In genomic region chr15:72272997-72273352, GRCh38 we compare ENCODE assay signal across 8 cellular contexts. TPM values are rescaled to one million over a fixed set of nuclear protein-coding genes. Genes with fewer than 3 reads are reported as not detected.
DNase-seq lines count a peak whose midpoint lies in the region; ATAC-seq, FAIRE-seq and TF ChIP-seq lines count a peak whose summit lies in the region.

No MANE protein-coding gene starts in this region.

- TF ChIP-seq POLR2A in GM12878 (IDR thresholded peaks at IDR 0.05; ENCODE audit: low read depth, low read length) = no peak

- H3K4me3 ChIP-seq in left ventricle myocardium inferior (peak overlapping the region; percentile 94), GM12878 (peak overlapping the region; percentile 61), mesenchymal stem cell (ENCODE audit: insufficient read depth in 1 of 2, low read depth in 1 of 2, low read length in 2 of 2) (peak overlapping the region; percentile 23 to 66), urinary bladder (ENCODE audit: low read depth, low read length) (peak overlapping the region; percentile 28)

- H3K14ac ChIP-seq in mesenchymal stem cell (ENCODE audit: low read length in 2 of 2) = no peak overlapping the region

- H3K18ac ChIP-seq in mesenchymal stem cell (ENCODE audit: low read depth in 1 of 2, low read length in 2 of 2) = peak overlapping the region; percentile 5 to 43

- in situ Hi-C loops in GM12878 (cut with MboI) = no loop called here

- no peak for DNase-seq in left ventricle myocardium inferior
- DNase-seq in left cardiac atrium = no peak
- DNase-seq in GM12878 (ENCODE audit: low read depth, low spot score) = no peak
- DNase-seq in mesenchymal stem cell = no peak
- DNase-seq in NCI-H2171 treated with DMSO at 0.1 percent for 48 hours (lab: John Stamatoyannopoulos, UW) = no peak
- no peak for DNase-seq in NCI-H82 (lab: John Stamatoyannopoulos, UW)

- peak overlapping the region; percentile 87 for H2AFZ ChIP-seq in GM12878 (ENCODE audit: control insufficient read depth, low read depth, low read length)
- peak overlapping the region; percentile 49 for H2AFZ ChIP-seq in mesenchymal stem cell (ENCODE audit: low read depth, low read length)

- H3K4ac ChIP-seq in mesenchymal stem cell (ENCODE audit: low read depth in 1 of 2, low read length in 2 of 2) = peak overlapping the region in 1 of 2 experiments; percentile 40

- TF ChIP-seq RAD21 in GM12878 (IDR thresholded peaks at IDR 0.05; ENCODE audit: insufficient read depth, low read depth, low read length) = no peak

- H3K36me3 ChIP-seq in left ventricle myocardium inferior (peaks cover 6% of the 10 kb centered on the region), GM12878 (ENCODE audit: control insufficient read depth in 2 of 2, insufficient read depth in 2 of 2, low read length in 1 of 2) (peaks cover 0 to 6% of the 10 kb centered on the region in 2 experiments; a peak in 1 of 4 replicates), mesenchymal stem cell (ENCODE audit: control insufficient read depth in 1 of 2, insufficient read depth in 2 of 2, low read depth in 1 of 2, low read length in 2 of 2) (peaks cover 6 to 26% of the 10 kb centered on the region in 2 experiments), urinary bladder (ENCODE audit: insufficient read depth) (no peaks in the 10 kb centered on the region)

- peak overlapping the region; percentile 56 for H3K9ac ChIP-seq in GM12878 (ENCODE audit: control insufficient read depth, insufficient read depth, low read length)
- peak overlapping the region; percentile 75 for H3K9ac ChIP-seq in mesenchymal stem cell (ENCODE audit: low read length)

- peaks cover 20% of the 10 kb centered on the region for H3K79me1 ChIP-seq in mesenchymal stem cell (replicated peaks; ENCODE audit: low read length, poor library complexity, severe bottlenecking)

- CTCF ChIA-PET in GM12878 (lab: Yijun Ruan, JAX) = interaction anchor here (0.7 to 3.3 kb wide), 6 partner anchors 10 to 262 kb away, joined by 3 to 15 read pairs (median 8); partner anchors contain the start of gene ARIH1

- H3K4me1 ChIP-seq in left ventricle myocardium inferior = peaks cover 36% of the 10 kb centered on the region
- peaks cover 6% of the 10 kb centered on the region; the same call in 1 of the 2 replicates for H3K4me1 ChIP-seq in GM12878 (ENCODE audit: control insufficient read depth, insufficient read depth, low read length)
- H3K4me1 ChIP-seq in mesenchymal stem cell (ENCODE audit: control insufficient read depth, insufficient read depth, low read depth, low read length) = peaks cover 3% of the 10 kb centered on the region
- no peaks in the 10 kb centered on the region for H3K4me1 ChIP-seq in urinary bladder (ENCODE audit: insufficient read depth)

- TSS peak; percentile 86 for BruUV-seq in GM12878 (replicated peaks; lab: Mats Ljungman, UMichigan)

- peaks cover 22% of the 10 kb centered on the region for H3K79me2 ChIP-seq in GM12878 (ENCODE audit: control insufficient read depth, insufficient read depth, low read length)

- H2BK5ac ChIP-seq in mesenchymal stem cell (ENCODE audit: low read depth, low read length, poor library complexity, severe bottlenecking) = no peak overlapping the region

- H2BK120ac ChIP-seq in mesenchymal stem cell (ENCODE audit: low read depth, low read length) = no peak overlapping the region

- H3K4me2 ChIP-seq in GM12878 (ENCODE audit: control insufficient read depth, insufficient read depth) (peak overlapping the region; percentile 64), mesenchymal stem cell (ENCODE audit: low read length, poor library complexity, severe bottlenecking) (peak overlapping the region; percentile 48)

- no peaks in the 10 kb centered on the region for H4K20me1 ChIP-seq in GM12878 (ENCODE audit: control insufficient read depth, insufficient read depth)

- H3K27ac ChIP-seq in left ventricle myocardium inferior (replicated peaks) = peak overlapping the region; percentile 94
- peak overlapping the region; percentile 16; the same call in 1 of the 2 replicates for H3K27ac ChIP-seq in GM12878 (ENCODE audit: control insufficient read depth, insufficient read depth)
- H3K27ac ChIP-seq in mesenchymal stem cell (ENCODE audit: low read length, poor library complexity, severe bottlenecking) = peak overlapping the region; percentile 7
- H3K27ac ChIP-seq in urinary bladder (ENCODE audit: low read depth) = peak overlapping the region; percentile 3

- WGBS in GM12878 (ENCODE audit: insufficient coverage, insufficient replicate concordance, low lambda C conversion rate, missing lambda C conversion rate) = 10% methylated on average over 10 of the region's 10 CpGs
- WGBS in mesenchymal stem cell = 42% methylated on average over 7 of the region's 10 CpGs
- WGBS in urinary bladder = 44% methylated on average over 10 of the region's 10 CpGs

- H2AK5ac ChIP-seq in mesenchymal stem cell (ENCODE audit: low read length, severe bottlenecking) = no peak overlapping the region

- H4K91ac ChIP-seq in mesenchymal stem cell (ENCODE audit: low read length) = no peak overlapping the region

- SMC1A ChIA-PET in GM12878 (lab: Charles Lee; ENCODE audit: uncharacterized antibody, unreplicated experiment) = interaction anchor here (0.5 to 2.2 kb wide), 6 partner anchors 13 to 73 kb away, joined by 3 to 15 read pairs (median 4); no protein-coding TSS in a partner anchor

- H3K27me3 ChIP-seq in left ventricle myocardium inferior (ENCODE audit: low read depth) (no peaks in the 10 kb centered on the region), GM12878 (replicated peaks in 1 of 2; ENCODE audit: control insufficient read depth in 2 of 2, insufficient read depth in 2 of 2, low read length in 1 of 2) (no peaks in the 10 kb centered on the region), mesenchymal stem cell (ENCODE audit: control insufficient read depth in 1 of 2, insufficient read depth in 1 of 2, low read length in 2 of 2) (peaks cover 0 to 6% of the 10 kb centered on the region in 2 experiments)

- no peak overlapping the region for H3K23ac ChIP-seq in mesenchymal stem cell (ENCODE audit: low read length in 2 of 2)

- ATAC-seq in left cardiac atrium (no peak), GM12878 (no peak; the same call in 2 of the 3 replicates), HG02610 (IDR thresholded peaks at IDR 0.05; ENCODE audit: unreplicated experiment) (no peak)

- RAD21 ChIA-PET in GM12878 (lab: Charles Lee; ENCODE audit: unreplicated experiment) = interaction anchor here (0.8 to 1.7 kb wide), 2 partner anchors 42 to 46 kb away, joined by 3 to 4 read pairs; partner anchors contain the start of gene PKM

- peak overlapping the region; percentile 14 for H4K8ac ChIP-seq in mesenchymal stem cell (ENCODE audit: low read length)

- TF ChIP-seq CTCF in left ventricle myocardium inferior (IDR thresholded peaks at IDR 0.05; ENCODE audit: borderline replicate concordance) (peak; percentile 2), GM12878 (IDR thresholded peaks at IDR 0.05 in 2 of 3, conservative IDR thresholded peaks at IDR 0.05 in 1 of 3; ENCODE audit: control insufficient read depth in 2 of 3, extremely low read depth in 1 of 3, insufficient read depth in 1 of 3, low read depth in 3 of 3, low read length in 3 of 3) (no peak)

- intact Hi-C loops in left ventricle myocardium inferior (cut with micrococcal nuclease) = no loop called here
- intact Hi-C loops in left cardiac atrium (cut with DNase I) = loop anchor here in 1 of 2 donors (5.0 kb wide), 2 partner anchors 41 to 71 kb away; partner anchors contain the start of gene PKM
- intact Hi-C loops in GM12878 (cut with micrococcal nuclease; ENCODE audit: unreplicated experiment) = loop anchor here (1.0 kb wide), 1 partner anchor 42 kb away; the partner anchor contains the start of gene PKM

- H3K9me3 ChIP-seq in left ventricle myocardium inferior (replicated peaks) = no peaks in the 10 kb centered on the region
- no peaks in the 10 kb centered on the region for H3K9me3 ChIP-seq in GM12878 (replicated peaks; ENCODE audit: control insufficient read depth, insufficient read depth, low read length)
- H3K9me3 ChIP-seq in mesenchymal stem cell (ENCODE audit: control insufficient read depth, low read length) = no peaks in the 10 kb centered on the region

- no peak for TF ChIP-seq EP300 in GM12878 (IDR thresholded peaks at IDR 0.05; ENCODE audit: borderline replicate concordance in 1 of 2, control insufficient read depth in 1 of 2, low read depth in 2 of 2, low read length in 2 of 2)

- no peak overlapping the region for H2BK12ac ChIP-seq in mesenchymal stem cell (ENCODE audit: low read length in 2 of 2)

- H2BK15ac ChIP-seq in mesenchymal stem cell (ENCODE audit: low read depth, poor library complexity, severe bottlenecking) = no peak overlapping the region

- POLR2A ChIA-PET in GM12878 (lab: Charles Lee) = interaction anchor here (0.9 to 1.5 kb wide), 3 partner anchors 33 to 46 kb away, joined by 3 read pairs; no protein-coding TSS in a partner anchor

- FAIRE-seq in GM12878 (lab: Jason Lieb, UNC) = no peak

RNA-seq across cellular contexts. Expression of gene PARP6, which starts 0.6 kb away (rescaled TPM):
- 43.6 TPM for total RNA-seq in left ventricle myocardium inferior
- total RNA-seq in left cardiac atrium = 10 to 100 TPM; 30.4 to 36.0 TPM
- 104 and 119 TPM in 2 replicates for total RNA-seq in GM12878 (2013; cell fraction: nucleolus; rRNA removed)
- total RNA-seq in GM12878 (2014; rRNA removed) = 26.3 and 31.2 TPM in 2 replicates
- 21.5 and 25.0 TPM in 2 replicates for total RNA-seq in GM12878 (2014; rRNA removed; fragmentation: Illumina TruSeq; extraction: Trizol)
- 38.3 and 40.0 TPM in 2 replicates for total RNA-seq in GM12878 (2021)
- 37.6 TPM for polyA plus RNA-seq in GM12878 (2011; ENCODE audit: low read depth)
- 60.7 and 73.5 TPM in 2 replicates for polyA plus RNA-seq in GM12878 (2011; rRNA removed)
- 49.1 and 49.8 TPM in 2 replicates for polyA plus RNA-seq in GM12878 (2011; cell fraction: cytosol; rRNA removed)
- 245 and 317 TPM in 2 replicates for polyA plus RNA-seq in GM12878 (2011; cell fraction: nucleus; rRNA removed)
- polyA plus RNA-seq in GM12878 (2012) = 44.8 and 49.9 TPM in 2 replicates
- 41.4 and 47.2 TPM in 2 replicates for polyA plus RNA-seq in GM12878 (2014; fragmentation: Illumina TruSeq; extraction: Trizol)
- polyA plus RNA-seq in GM12878 (2014; fragmentation: Nextera tagmentation; extraction: Ambion mirVana) = 10 to 100 TPM; 14.3 to 23.7 TPM
- polyA plus RNA-seq in GM12878 (2014; rRNA removed) = 43.9 and 51.8 TPM in 2 replicates
- polyA plus RNA-seq in GM12878 (2016; fragmentation: Nextera tagmentation; extraction: Ambion mirVana) = 10 to 100 TPM; 15.5 to 27.6 TPM
- 39.3 and 65.1 TPM in 2 replicates for polyA minus RNA-seq in GM12878 (2011; rRNA and poly(A)+ RNA removed)
- polyA minus RNA-seq in GM12878 (2011; cell fraction: cytosol; rRNA and poly(A)+ RNA removed) = 9.0 and 13.4 TPM in 2 replicates
- 45.9 and 59.0 TPM in 2 replicates for polyA minus RNA-seq in GM12878 (2011; cell fraction: nucleus; rRNA and poly(A)+ RNA removed)
- polyA plus RNA-seq in mesenchymal stem cell (2013, experiment 1 of 2) = 35.6 TPM
- 36.7 TPM for polyA plus RNA-seq in mesenchymal stem cell (2013, experiment 2 of 2)
- total RNA-seq in urinary bladder = 33.7 TPM
- polyA plus RNA-seq in urinary bladder = 41.6 TPM

RNA-seq across cellular contexts. Expression of gene PKM, which starts 42.0 kb away (rescaled TPM):
- total RNA-seq in left ventricle myocardium inferior = 1,009 TPM
- 1,000 to 10,000 TPM in 1 of 2 donors, 100 to 1,000 TPM in 1; 881 to 1,100 TPM for total RNA-seq in left cardiac atrium
- 2,657 and 2,906 TPM in 2 replicates for total RNA-seq in GM12878 (2013; cell fraction: nucleolus; rRNA removed)
- total RNA-seq in GM12878 (2014; rRNA removed) = 1,257 and 1,302 TPM in 2 replicates
- total RNA-seq in GM12878 (2014; rRNA removed; fragmentation: Illumina TruSeq; extraction: Trizol) = 912 and 984 TPM in 2 replicates
- total RNA-seq in GM12878 (2021) = 1,487 and 1,505 TPM in 2 replicates
- polyA plus RNA-seq in GM12878 (2011; ENCODE audit: low read depth) = 1,106 TPM
- 2,011 and 2,640 TPM in 2 replicates for polyA plus RNA-seq in GM12878 (2011; rRNA removed)
- polyA plus RNA-seq in GM12878 (2011; cell fraction: cytosol; rRNA removed) = 2,081 and 2,225 TPM in 2 replicates
- 3,305 and 4,399 TPM in 2 replicates for polyA plus RNA-seq in GM12878 (2011; cell fraction: nucleus; rRNA removed)
- polyA plus RNA-seq in GM12878 (2012) = 1,702 and 1,753 TPM in 2 replicates
- polyA plus RNA-seq in GM12878 (2014; fragmentation: Illumina TruSeq; extraction: Trizol) = 1,523 and 1,631 TPM in 2 replicates
- polyA plus RNA-seq in GM12878 (2014; fragmentation: Nextera tagmentation; extraction: Ambion mirVana) = 100 to 1,000 TPM; 491 to 500 TPM
- polyA plus RNA-seq in GM12878 (2014; rRNA removed) = 1,361 and 1,456 TPM in 2 replicates
- polyA plus RNA-seq in GM12878 (2016; fragmentation: Nextera tagmentation; extraction: Ambion mirVana) = 1,000 to 10,000 TPM; 1,696 to 1,742 TPM
- 2,197 and 2,457 TPM in 2 replicates for polyA minus RNA-seq in GM12878 (2011; rRNA and poly(A)+ RNA removed)
- 720 and 815 TPM in 2 replicates for polyA minus RNA-seq in GM12878 (2011; cell fraction: cytosol; rRNA and poly(A)+ RNA removed)
- polyA minus RNA-seq in GM12878 (2011; cell fraction: nucleus; rRNA and poly(A)+ RNA removed) = 1,090 and 1,249 TPM in 2 replicates
- polyA plus RNA-seq in mesenchymal stem cell (2013, experiment 1 of 2) = 999 TPM
- polyA plus RNA-seq in mesenchymal stem cell (2013, experiment 2 of 2) = 982 TPM
- total RNA-seq in urinary bladder = 230 TPM
- polyA plus RNA-seq in urinary bladder = 524 TPM

RNA-seq across cellular contexts. Expression of gene CELF6, which starts 47.0 kb away (rescaled TPM):
- total RNA-seq in left ventricle myocardium inferior (1.5 TPM), left cardiac atrium (1 to 10 TPM in 1 of 2 donors, under 1 TPM in 1; 0.86 to 1.0 TPM), GM12878 (2014; rRNA removed) (0.23 and 0.44 TPM in 2 replicates), GM12878 (2014; rRNA removed; fragmentation: Illumina TruSeq; extraction: Trizol) (0.31 and 0.32 TPM in 2 replicates), GM12878 (2021) (0.24 TPM in 1 of 2 replicates, not detected in the other), urinary bladder (1.5 TPM)
- 1.2 and 2.0 TPM in 2 replicates for total RNA-seq in GM12878 (2013; cell fraction: nucleolus; rRNA removed)
- 0.31 TPM for polyA plus RNA-seq in GM12878 (2011; ENCODE audit: low read depth)
- polyA plus RNA-seq in GM12878 (2011; rRNA removed) (0.39 and 0.54 TPM in 2 replicates), GM12878 (2014; fragmentation: Illumina TruSeq; extraction: Trizol) (0.25 and 0.46 TPM in 2 replicates), GM12878 (2014; fragmentation: Nextera tagmentation; extraction: Ambion mirVana) (under 1 TPM; 0.18 to 0.20 TPM), GM12878 (2014; rRNA removed) (0.27 and 0.33 TPM in 2 replicates), GM12878 (2016; fragmentation: Nextera tagmentation; extraction: Ambion mirVana) (under 1 TPM; 0.06 to 0.17 TPM), urinary bladder (3.0 TPM)
- 0.32 and 0.36 TPM in 2 replicates for polyA plus RNA-seq in GM12878 (2011; cell fraction: cytosol; rRNA removed)
- polyA plus RNA-seq in GM12878 (2011; cell fraction: nucleus; rRNA removed) = 4.4 and 4.5 TPM in 2 replicates
- 0.26 and 0.62 TPM in 2 replicates for polyA plus RNA-seq in GM12878 (2012)
- 0.10 and 0.15 TPM in 2 replicates for polyA minus RNA-seq in GM12878 (2011; rRNA and poly(A)+ RNA removed)
- polyA minus RNA-seq in GM12878 (2011; cell fraction: cytosol; rRNA and poly(A)+ RNA removed) = not detected in 2 replicates
- 0.24 and 0.29 TPM in 2 replicates for polyA minus RNA-seq in GM12878 (2011; cell fraction: nucleus; rRNA and poly(A)+ RNA removed)
- polyA plus RNA-seq in mesenchymal stem cell (2013, experiment 1 of 2) = 0.25 TPM
- polyA plus RNA-seq in mesenchymal stem cell (2013, experiment 2 of 2) = 0.41 TPM

Comparison
In these comparisons a context has a peak if more than half of its experiments do, and no peak if none do; other contexts are left out.
1. H3K27ac ChIP-seq: peak in every context shown above with its lines; median percentile 94 in left ventricle myocardium inferior; 16 in GM12878; 7 in mesenchymal stem cell; 3 in urinary bladder.
2. H3K4me3 ChIP-seq: peak in every context shown above with its lines; median percentile 94 in left ventricle myocardium inferior; 61 in GM12878; 44 in mesenchymal stem cell; 28 in urinary bladder.